In genomic region chr11:44759743-44760476, GRCh38 we compare ENCODE assay signal across 1 cellular context.
TF ChIP-seq lines count a peak whose summit lies in the region.

No MANE protein-coding gene starts in this region.

TF ChIP-seq in A549, 52 proteins besides CTCF, POLR2A, EP300 and RAD21 (continued from another document):
- TF ChIP-seq E2F6 (IDR thresholded peaks at IDR 0.05; ENCODE audit: borderline replicate concordance, low read depth) = no peak
